Comparison of ENCODE assay signal across 16 cellular contexts in the genomic region with DNA sequence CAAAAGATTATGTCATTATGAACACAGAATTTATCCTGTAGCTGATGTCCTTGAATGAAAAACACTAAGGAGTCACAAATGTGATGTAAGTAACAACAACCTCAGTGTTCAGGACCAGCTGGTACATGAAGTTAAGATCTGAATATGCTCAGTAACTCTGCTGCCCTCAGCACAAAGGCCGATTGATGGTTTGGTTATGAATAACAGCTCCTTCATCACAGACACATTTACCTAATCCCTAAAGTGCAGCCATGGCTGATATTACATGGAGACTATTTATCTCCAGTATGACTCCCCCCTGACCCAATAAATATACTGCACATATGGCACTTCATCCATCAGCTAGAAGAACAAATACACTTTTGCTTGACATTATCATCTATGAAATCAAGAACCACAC.
"Had no signal": no experiment of that assay in that cellular context is flagged by ENCODE, and none has a peak within 500 bp of the region (broad histone marks: within the 10 kb centered on the region; RNA-seq: fewer than 3 reads in every experiment).

No MANE protein-coding gene starts in this region.

- H3K36me3 ChIP-seq: left lung, ovary, tibial artery had no signal

- H3K4me1 ChIP-seq: body of pancreas, left lung, tibial artery had no signal

- H3K27ac ChIP-seq: body of pancreas, left lung, ovary, tibial artery had no signal

- DNase-seq: activated CD4-positive, CD25-positive, alpha-beta regulatory T cell treated with anti-CD3 and anti-CD28 coated beads, Interleukin-2, amount 50 U/mL, for 72 hours; activated naive CD8-positive, alpha-beta T cell treated with anti-CD3 and anti-CD28 coated beads for 36 hours; amygdala; body of pancreas; caudate nucleus; glutamatergic neuron; hypothalamus; kidney; left lung; mucosa of descending colon; naive thymus-derived CD4-positive, alpha-beta T cell; ovary; stimulated activated CD4-positive, alpha-beta T cell treated with anti-CD3 and anti-CD28 coated beads, Interleukin-2, amount 100 ng/mL, for 48 hours; tibial artery had no signal

- H3K27me3 ChIP-seq: body of pancreas, left lung, ovary had no signal

- ATAC-seq: body of pancreas; esophagus mucosa; left lung; mucosa of descending colon; naive thymus-derived CD4-positive, alpha-beta T cell; stimulated activated memory B cell treated with anti-CD40 and anti-IgM and Interleukin-4, amounts not matched to agents 10 μg/mL and 1 μg/mL and 100 μg/mL, for 72 hours had no signal

- H3K9me3 ChIP-seq: body of pancreas, left lung, mucosa of descending colon, ovary, tibial artery had no signal

- H3K4me3 ChIP-seq: body of pancreas, left lung, mucosa of descending colon, ovary, tibial artery had no signal
